In genomic region chr1:169142129-169142528, GRCh38 we compare ENCODE assay signal across 2 cellular contexts.
TF ChIP-seq lines count a peak whose summit lies in the region.

No MANE protein-coding gene starts in this region.

TF ChIP-seq in HepG2, 621 proteins besides CTCF, POLR2A, EP300 and RAD21:
- TF ChIP-seq MAFF (IDR thresholded peaks at IDR 0.05; ENCODE audit: low read depth, low read length) (peak; percentile 43; the same call in 1 of the 2 replicates), MAFK (conservative IDR thresholded peaks at IDR 0.05 in 1 of 2, IDR thresholded peaks at IDR 0.05 in 1 of 2; ENCODE audit: low read length in 2 of 2) (peak; percentile 30 to 64; a peak in 3 of 4 replicates), ZBTB10 (CRISPR knock-in tag; IDR thresholded peaks at IDR 0.05; ENCODE audit: borderline replicate concordance) (no peak)

TF ChIP-seq in K562, 482 proteins besides CTCF, POLR2A, EP300 and RAD21:
- TF ChIP-seq ZNF316 (IDR thresholded peaks at IDR 0.05) = peak; percentile 56
- no peak for TF ChIP-seq KAT2B (IDR thresholded peaks at IDR 0.05; ENCODE audit: low read depth, low read length)
